Comparison of ENCODE assay signal across 15 cellular contexts in genomic region chr15:80494311-80494710, GRCh38.
A peak's percentile ranks its signal among the peaks of the same experiment; 100 is the strongest.
DNase-seq lines count a peak whose midpoint lies in the region; TF ChIP-seq lines count a peak whose summit lies in the region.
"Had no signal": no experiment of that assay in that cellular context is flagged by ENCODE, and none has a peak within 500 bp of the region (broad histone marks: within the 10 kb centered on the region; RNA-seq: fewer than 3 reads in every experiment).

No MANE protein-coding gene starts in this region.

- H3K4me2 ChIP-seq in mammary epithelial cell (ENCODE audit: insufficient read depth, low read depth, low read length) (no peak overlapping the region), hepatocyte (peak overlapping the region; percentile 5)

- TF ChIP-seq CTCF in mammary epithelial cell (conservative IDR thresholded peaks at IDR 0.05 in 1 of 2, IDR thresholded peaks at IDR 0.05 in 1 of 2; ENCODE audit: extremely low read depth in 1 of 2, insufficient read depth in 1 of 2, low read depth in 1 of 2, low read length in 2 of 2) (no peak), breast epithelium (IDR thresholded peaks at IDR 0.05) (no peak), astrocyte of the spinal cord (IDR thresholded peaks at IDR 0.05; ENCODE audit: low read depth, low read length) (no peak), hepatocyte (IDR thresholded peaks at IDR 0.05; ENCODE audit: poor library complexity) (no peak)

- intact Hi-C loops in mammary epithelial cell (cut with micrococcal nuclease) (no loop called here), breast epithelium (cut with DNase I; ENCODE audit: low total_unique reads) (no loop called here)

- no peak overlapping the region for H3K4me3 Mint-ChIP-seq in activated CD4-positive, alpha-beta memory T cell treated with anti-CD3 and anti-CD28 coated beads, Interleukin-2, amount 10 ng/mL, durations not matched to agents 7 days and 5 days
- H3K4me3 Mint-ChIP-seq: activated T-cell treated with anti-CD3 and anti-CD28 coated beads, Interleukin-2, amount 50 U/mL, for 4 hours; WTC11 had no signal

- CTCF ChIA-PET in mammary epithelial cell (lab: Charles Lee; ENCODE audit: low non-redundant PET): no interaction called here
- CTCF ChIA-PET in activated CD4-positive, alpha-beta memory T cell treated with anti-CD3 and anti-CD28 coated beads, Interleukin-2, amount 10 ng/mL, durations not matched to agents 7 days and 5 days (lab: Charles Lee): no interaction called here

- H3K27ac ChIP-seq in mammary epithelial cell (ENCODE audit: insufficient read depth, low read depth, low read length) (no peak overlapping the region), breast epithelium (no peak overlapping the region), hepatocyte (peak overlapping the region; percentile 24)
- H3K27ac ChIP-seq: 22Rv1, HL-60, prostate gland had no signal

- H3K4me3 ChIP-seq in mammary epithelial cell (replicated peaks in 1 of 3; ENCODE audit: insufficient read depth in 1 of 3, low read depth in 2 of 3, low read length in 3 of 3) (no peak overlapping the region), breast epithelium (no peak overlapping the region), astrocyte of the spinal cord (ENCODE audit: low read depth, low read length) (no peak overlapping the region), hepatocyte (no peak overlapping the region)
- H3K4me3 ChIP-seq: prostate gland had no signal

- WGBS in mammary epithelial cell (ENCODE audit: low coverage, missing lambda C conversion rate): 53% methylated on average over 5 of the region's 5 CpGs
- WGBS in hepatocyte (ENCODE audit: low lambda C conversion rate, missing lambda C conversion rate): 57% methylated on average over 5 of the region's 5 CpGs

- H4K20me1 ChIP-seq in mammary epithelial cell (ENCODE audit: insufficient read depth, low read length): no peaks in the 10 kb centered on the region
- no peaks in the 10 kb centered on the region for H4K20me1 ChIP-seq in hepatocyte (ENCODE audit: insufficient read depth, poor library complexity, severe bottlenecking)

- H3K36me3 ChIP-seq in mammary epithelial cell (ENCODE audit: insufficient read depth, low read length) (no peaks in the 10 kb centered on the region), breast epithelium (no peaks in the 10 kb centered on the region), hepatocyte (replicated peaks; ENCODE audit: insufficient read depth, low read depth) (no peaks in the 10 kb centered on the region)
- H3K36me3 ChIP-seq: prostate gland had no signal

- dilution Hi-C loops in mammary epithelial cell (cut with HindIII; ENCODE audit: low sequenced_read_pairs): no loop called here

- BruUV-seq in mammary epithelial cell (replicated peaks; lab: Mats Ljungman, UMichigan): no TSS peak

- no peaks in the 10 kb centered on the region for H3K4me1 Mint-ChIP-seq in activated CD4-positive, alpha-beta memory T cell treated with anti-CD3 and anti-CD28 coated beads, Interleukin-2, amount 10 ng/mL, durations not matched to agents 7 days and 5 days

- H2AFZ ChIP-seq in mammary epithelial cell (ENCODE audit: low read depth, low read length) (peak overlapping the region; percentile 4), hepatocyte (no peak overlapping the region)

- in situ Hi-C loops in mammary epithelial cell (cut with MboI; ENCODE audit: low sequenced_read_pairs in 2 of 2) (no loop called here), astrocyte of the spinal cord (cut with HindIII; ENCODE audit: low sequenced_read_pairs) (no loop called here)

- no peaks in the 10 kb centered on the region for H3K36me3 Mint-ChIP-seq in activated CD4-positive, alpha-beta memory T cell treated with anti-CD3 and anti-CD28 coated beads, Interleukin-2, amount 10 ng/mL, durations not matched to agents 7 days and 5 days (ENCODE audit: low read depth)
- H3K36me3 Mint-ChIP-seq: WTC11 had no signal

- no peaks in the 10 kb centered on the region for H3K9me3 Mint-ChIP-seq in activated CD4-positive, alpha-beta memory T cell treated with anti-CD3 and anti-CD28 coated beads, Interleukin-2, amount 10 ng/mL, durations not matched to agents 7 days and 5 days
- H3K9me3 Mint-ChIP-seq: activated T-cell treated with anti-CD3 and anti-CD28 coated beads, Interleukin-2, amount 50 U/mL, for 4 hours had no signal

- no peaks in the 10 kb centered on the region for H3K9me2 ChIP-seq in hepatocyte (replicated peaks; ENCODE audit: insufficient read depth)

- H3K4me1 ChIP-seq in mammary epithelial cell (ENCODE audit: insufficient read depth, low read length) (peaks cover 11% of the 10 kb centered on the region), breast epithelium (no peaks in the 10 kb centered on the region), hepatocyte (ENCODE audit: insufficient read depth) (peaks cover 30% of the 10 kb centered on the region)
- H3K4me1 ChIP-seq: prostate gland had no signal

- H3K9me3 ChIP-seq in mammary epithelial cell (replicated peaks; ENCODE audit: insufficient read depth, low read length) (no peaks in the 10 kb centered on the region), breast epithelium (no peaks in the 10 kb centered on the region), hepatocyte (ENCODE audit: low read depth) (no peaks in the 10 kb centered on the region)
- H3K9me3 ChIP-seq: prostate gland had no signal

- no peak overlapping the region for H3K27ac Mint-ChIP-seq in activated CD4-positive, alpha-beta memory T cell treated with anti-CD3 and anti-CD28 coated beads, Interleukin-2, amount 10 ng/mL, durations not matched to agents 7 days and 5 days
- H3K27ac Mint-ChIP-seq: WTC11 had no signal

- DNase-seq in mammary epithelial cell: no peak
- no peak for DNase-seq in breast epithelium (ENCODE audit: low spot score in 2 of 2)
- peak; percentile 76 for DNase-seq in astrocyte of the spinal cord (ENCODE audit: low read depth, low spot score)
- no peak for DNase-seq in hepatocyte (ENCODE audit: low spot score)
- no peak for DNase-seq in SKM-1 (lab: John Stamatoyannopoulos, UW; ENCODE audit: unreplicated experiment)
- DNase-seq in KG1 (lab: John Stamatoyannopoulos, UW): no peak
- DNase-seq in activated CD4-positive, alpha-beta memory T cell treated with anti-CD3 and anti-CD28 coated beads, Interleukin-2, amount 10 ng/mL, durations not matched to agents 7 days and 5 days: no peak
- DNase-seq in DMS53 treated with DMSO at 0.1 percent for 48 hours (lab: John Stamatoyannopoulos, UW; ENCODE audit: unreplicated experiment): no peak
- DNase-seq: activated T-cell treated with anti-CD3 and anti-CD28 coated beads, Interleukin-2, amount 50 U/mL, for 4 hours; NCI-H1092 treated with DMSO at 0.1 percent for 48 hours; NCI-H510A treated with DMSO at 0.1 percent for 48 hours had no signal

- H3K27me3 Mint-ChIP-seq in activated CD4-positive, alpha-beta memory T cell treated with anti-CD3 and anti-CD28 coated beads, Interleukin-2, amount 10 ng/mL, durations not matched to agents 7 days and 5 days: peaks cover 8% of the 10 kb centered on the region

- no peak overlapping the region for H3K9ac ChIP-seq in mammary epithelial cell (ENCODE audit: insufficient read depth, low read length)

- H3K27me3 ChIP-seq in mammary epithelial cell (ENCODE audit: insufficient read depth, low read length) (no peaks in the 10 kb centered on the region), breast epithelium (no peaks in the 10 kb centered on the region), hepatocyte (no peaks in the 10 kb centered on the region)

- no peaks in the 10 kb centered on the region for H3K79me2 ChIP-seq in mammary epithelial cell (ENCODE audit: insufficient read depth, low read length)
- no peaks in the 10 kb centered on the region for H3K79me2 ChIP-seq in hepatocyte

- no peak for TF ChIP-seq POLR2A in breast epithelium (IDR thresholded peaks at IDR 0.05)

- POLR2A ChIA-PET in activated CD4-positive, alpha-beta memory T cell treated with anti-CD3 and anti-CD28 coated beads, Interleukin-2, amount 10 ng/mL, durations not matched to agents 7 days and 5 days (lab: Charles Lee): no interaction called here
